ENCODE assay signal across 30 cellular contexts in the genomic region with DNA sequence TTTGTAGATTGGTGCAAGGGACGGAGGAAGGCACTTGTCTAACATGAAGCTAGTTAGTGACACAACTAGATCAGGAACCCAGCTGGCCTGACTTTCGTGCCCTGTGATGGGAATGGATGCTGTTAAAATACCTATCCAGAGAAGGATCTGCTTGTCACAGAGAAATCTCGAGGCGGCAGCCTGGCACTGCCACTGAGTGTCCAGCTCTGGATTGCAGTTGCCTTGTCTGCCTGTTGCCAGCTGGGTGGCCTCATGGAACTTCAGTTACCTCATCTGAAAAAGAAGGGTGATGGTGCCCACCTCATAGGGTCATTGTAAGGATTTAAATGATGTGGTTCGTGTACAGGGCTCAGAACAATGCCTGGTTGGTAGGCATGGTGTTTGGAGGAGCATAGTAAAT. TPM values are rescaled to one million over a fixed set of nuclear protein-coding genes. Genes with fewer than 3 reads are reported as not detected.
"Had no signal": no experiment of that assay in that cellular context is flagged by ENCODE, and none has a peak within 500 bp of the region (broad histone marks: within the 10 kb centered on the region; RNA-seq: fewer than 3 reads in every experiment).

No MANE protein-coding gene starts in this region.

- H3K9me3 ChIP-seq: left ventricle myocardium inferior, neutrophil, right atrium auricular region, tibial nerve, uterus had no signal

- H3K27me3 ChIP-seq: right atrium auricular region, uterus had no signal

- DNase-seq: hypothalamus; immature natural killer cell; kidney; left ventricle myocardium inferior; mesendoderm; naive B cell; natural killer cell; nephron progenitor cell; occipital lobe; small intestine; stimulated activated CD4-positive, alpha-beta T cell treated with anti-CD3 and anti-CD28 coated beads, Interleukin-1b, Interleukin-23, amount 100 ng/mL, for 48 hours; stimulated activated CD4-positive, alpha-beta T cell treated with anti-CD3 and anti-CD28 coated beads, Interleukin-2, amount 100 ng/mL, for 48 hours; stimulated activated CD4-positive, alpha-beta T cell treated with anti-CD3 and anti-CD28 coated beads, Interleukin-4, amount 100 ng/mL, for 4 hours; stimulated activated CD8-positive, alpha-beta memory T cell treated with anti-CD3 and anti-CD28 coated beads, Interleukin-4, amount 100 ng/mL, for 48 hours; stimulated activated naive CD4-positive, alpha-beta T cell treated with Interleukin-2 at 50 U/mL for 16 hours; stimulated activated naive CD8-positive, alpha-beta T cell treated with anti-CD3 and anti-CD28 coated beads, Interleukin-15, amount 100 ng/mL, for 72 hours; substantia nigra; uterus had no signal

- H3K4me1 ChIP-seq: parathyroid adenoma, uterus had no signal

- H3K4me3 ChIP-seq: left ventricle myocardium inferior, lung, neural progenitor cell, right atrium auricular region, tibial nerve, uterus had no signal

- FAIRE-seq: islet of Langerhans, kidney, small intestine had no signal

- H3K27ac ChIP-seq: left ventricle myocardium inferior, neural progenitor cell, neutrophil, parathyroid adenoma, right atrium auricular region, tibial nerve, uterus had no signal

- ATAC-seq: natural killer cell; sciatic nerve; stimulated activated memory B cell treated with anti-CD40 and anti-IgM and Interleukin-4, amounts not matched to agents 10 μg/mL and 1 μg/mL and 100 μg/mL, for 72 hours; stimulated activated naive CD8-positive, alpha-beta T cell treated with anti-CD3 and anti-CD28 coated beads, Interleukin-15, amount 100 ng/mL, for 72 hours had no signal

- H3K36me3 ChIP-seq: left ventricle myocardium inferior, neural progenitor cell, neutrophil, right atrium auricular region, tibial nerve, uterus had no signal

RNA-seq across cellular contexts. Expression of a gene that starts 2.4 kb away (rescaled TPM):
- total RNA-seq: mononuclear cell, natural killer cell, osteocyte, progenitor cell of endocrine pancreas had no signal
- polyA plus RNA-seq: immature natural killer cell had no signal
